1 cellular context compared by ENCODE assay signal in the genomic region with DNA sequence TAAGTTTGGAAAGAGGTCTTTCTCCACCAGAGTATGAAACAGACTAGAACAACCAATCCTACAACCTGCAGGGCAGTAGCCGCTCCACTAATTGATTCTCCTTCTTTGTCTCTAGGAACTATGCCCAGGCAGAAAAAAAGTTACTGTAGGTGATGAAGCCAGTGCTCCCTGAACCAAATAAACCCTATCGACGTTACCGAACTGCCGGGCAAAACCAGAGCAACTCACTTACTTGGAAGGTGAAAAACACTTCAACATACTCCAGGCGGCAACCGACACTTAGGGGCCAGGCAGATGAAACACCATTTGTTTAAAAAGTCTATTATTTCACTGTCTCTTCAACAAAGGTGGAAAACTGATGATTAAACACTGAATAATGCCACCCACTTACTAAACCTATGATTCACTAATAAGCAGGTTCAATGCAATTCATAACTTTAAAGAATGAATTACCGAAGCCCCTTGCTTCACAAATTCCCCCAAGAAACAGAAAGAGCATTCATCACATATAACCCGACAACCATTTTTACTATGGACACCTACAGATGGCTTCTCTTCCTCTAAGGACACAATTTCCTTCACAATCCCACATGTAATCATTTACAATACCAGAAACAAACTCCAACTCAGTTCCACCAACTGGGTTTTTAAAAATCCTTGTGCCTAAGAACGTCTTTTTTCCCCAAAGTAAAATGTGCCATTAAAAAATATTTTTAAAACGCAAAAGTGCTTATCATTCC.
TF ChIP-seq lines count a peak whose summit lies in the region.

No MANE protein-coding gene starts in this region.

TF ChIP-seq in WTC11, 78 proteins besides CTCF, POLR2A, EP300 and RAD21:
- TF ChIP-seq, protein P1, sequence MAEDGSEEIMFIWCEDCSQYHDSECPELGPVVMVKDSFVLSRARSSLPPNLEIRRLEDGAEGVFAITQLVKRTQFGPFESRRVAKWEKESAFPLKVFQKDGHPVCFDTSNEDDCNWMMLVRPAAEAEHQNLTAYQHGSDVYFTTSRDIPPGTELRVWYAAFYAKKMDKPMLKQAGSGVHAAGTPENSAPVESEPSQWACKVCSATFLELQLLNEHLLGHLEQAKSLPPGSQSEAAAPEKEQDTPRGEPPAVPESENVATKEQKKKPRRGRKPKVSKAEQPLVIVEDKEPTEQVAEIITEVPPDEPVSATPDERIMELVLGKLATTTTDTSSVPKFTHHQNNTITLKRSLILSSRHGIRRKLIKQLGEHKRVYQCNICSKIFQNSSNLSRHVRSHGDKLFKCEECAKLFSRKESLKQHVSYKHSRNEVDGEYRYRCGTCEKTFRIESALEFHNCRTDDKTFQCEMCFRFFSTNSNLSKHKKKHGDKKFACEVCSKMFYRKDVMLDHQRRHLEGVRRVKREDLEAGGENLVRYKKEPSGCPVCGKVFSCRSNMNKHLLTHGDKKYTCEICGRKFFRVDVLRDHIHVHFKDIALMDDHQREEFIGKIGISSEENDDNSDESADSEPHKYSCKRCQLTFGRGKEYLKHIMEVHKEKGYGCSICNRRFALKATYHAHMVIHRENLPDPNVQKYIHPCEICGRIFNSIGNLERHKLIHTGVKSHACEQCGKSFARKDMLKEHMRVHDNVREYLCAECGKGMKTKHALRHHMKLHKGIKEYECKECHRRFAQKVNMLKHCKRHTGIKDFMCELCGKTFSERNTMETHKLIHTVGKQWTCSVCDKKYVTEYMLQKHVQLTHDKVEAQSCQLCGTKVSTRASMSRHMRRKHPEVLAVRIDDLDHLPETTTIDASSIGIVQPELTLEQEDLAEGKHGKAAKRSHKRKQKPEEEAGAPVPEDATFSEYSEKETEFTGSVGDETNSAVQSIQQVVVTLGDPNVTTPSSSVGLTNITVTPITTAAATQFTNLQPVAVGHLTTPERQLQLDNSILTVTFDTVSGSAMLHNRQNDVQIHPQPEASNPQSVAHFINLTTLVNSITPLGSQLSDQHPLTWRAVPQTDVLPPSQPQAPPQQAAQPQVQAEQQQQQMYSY (CRISPR knock-in tag; IDR thresholded peaks at IDR 0.05) = no peak
- TF ChIP-seq ZNF219 (CRISPR knock-in tag; IDR thresholded peaks at IDR 0.05; ENCODE audit: borderline replicate concordance) (no peak), CBFB (CRISPR knock-in tag; IDR thresholded peaks at IDR 0.05; ENCODE audit: low read depth) (no peak), GABPB1 (CRISPR knock-in tag; IDR thresholded peaks at IDR 0.05) (no peak), FOXP1 (CRISPR knock-in tag; IDR thresholded peaks at IDR 0.05; ENCODE audit: borderline replicate concordance) (no peak), CREB1 (CRISPR knock-in tag; IDR thresholded peaks at IDR 0.05) (no peak)
- TF ChIP-seq, protein P2, sequence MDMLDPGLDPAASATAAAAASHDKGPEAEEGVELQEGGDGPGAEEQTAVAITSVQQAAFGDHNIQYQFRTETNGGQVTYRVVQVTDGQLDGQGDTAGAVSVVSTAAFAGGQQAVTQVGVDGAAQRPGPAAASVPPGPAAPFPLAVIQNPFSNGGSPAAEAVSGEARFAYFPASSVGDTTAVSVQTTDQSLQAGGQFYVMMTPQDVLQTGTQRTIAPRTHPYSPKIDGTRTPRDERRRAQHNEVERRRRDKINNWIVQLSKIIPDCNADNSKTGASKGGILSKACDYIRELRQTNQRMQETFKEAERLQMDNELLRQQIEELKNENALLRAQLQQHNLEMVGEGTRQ (CRISPR knock-in tag; IDR thresholded peaks at IDR 0.05) = no peak
- TF ChIP-seq, protein P3, sequence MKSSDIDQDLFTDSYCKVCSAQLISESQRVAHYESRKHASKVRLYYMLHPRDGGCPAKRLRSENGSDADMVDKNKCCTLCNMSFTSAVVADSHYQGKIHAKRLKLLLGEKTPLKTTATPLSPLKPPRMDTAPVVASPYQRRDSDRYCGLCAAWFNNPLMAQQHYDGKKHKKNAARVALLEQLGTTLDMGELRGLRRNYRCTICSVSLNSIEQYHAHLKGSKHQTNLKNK (CRISPR knock-in tag; IDR thresholded peaks at IDR 0.05) = no peak
- TF ChIP-seq, protein P4, sequence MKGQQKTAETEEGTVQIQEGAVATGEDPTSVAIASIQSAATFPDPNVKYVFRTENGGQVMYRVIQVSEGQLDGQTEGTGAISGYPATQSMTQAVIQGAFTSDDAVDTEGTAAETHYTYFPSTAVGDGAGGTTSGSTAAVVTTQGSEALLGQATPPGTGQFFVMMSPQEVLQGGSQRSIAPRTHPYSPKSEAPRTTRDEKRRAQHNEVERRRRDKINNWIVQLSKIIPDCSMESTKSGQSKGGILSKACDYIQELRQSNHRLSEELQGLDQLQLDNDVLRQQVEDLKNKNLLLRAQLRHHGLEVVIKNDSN (CRISPR knock-in tag; IDR thresholded peaks at IDR 0.05) = no peak
- TF ChIP-seq, protein P5, sequence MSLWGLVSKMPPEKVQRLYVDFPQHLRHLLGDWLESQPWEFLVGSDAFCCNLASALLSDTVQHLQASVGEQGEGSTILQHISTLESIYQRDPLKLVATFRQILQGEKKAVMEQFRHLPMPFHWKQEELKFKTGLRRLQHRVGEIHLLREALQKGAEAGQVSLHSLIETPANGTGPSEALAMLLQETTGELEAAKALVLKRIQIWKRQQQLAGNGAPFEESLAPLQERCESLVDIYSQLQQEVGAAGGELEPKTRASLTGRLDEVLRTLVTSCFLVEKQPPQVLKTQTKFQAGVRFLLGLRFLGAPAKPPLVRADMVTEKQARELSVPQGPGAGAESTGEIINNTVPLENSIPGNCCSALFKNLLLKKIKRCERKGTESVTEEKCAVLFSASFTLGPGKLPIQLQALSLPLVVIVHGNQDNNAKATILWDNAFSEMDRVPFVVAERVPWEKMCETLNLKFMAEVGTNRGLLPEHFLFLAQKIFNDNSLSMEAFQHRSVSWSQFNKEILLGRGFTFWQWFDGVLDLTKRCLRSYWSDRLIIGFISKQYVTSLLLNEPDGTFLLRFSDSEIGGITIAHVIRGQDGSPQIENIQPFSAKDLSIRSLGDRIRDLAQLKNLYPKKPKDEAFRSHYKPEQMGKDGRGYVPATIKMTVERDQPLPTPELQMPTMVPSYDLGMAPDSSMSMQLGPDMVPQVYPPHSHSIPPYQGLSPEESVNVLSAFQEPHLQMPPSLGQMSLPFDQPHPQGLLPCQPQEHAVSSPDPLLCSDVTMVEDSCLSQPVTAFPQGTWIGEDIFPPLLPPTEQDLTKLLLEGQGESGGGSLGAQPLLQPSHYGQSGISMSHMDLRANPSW (CRISPR knock-in tag; conservative IDR thresholded peaks at IDR 0.05; ENCODE audit: low read depth) = no peak
